Comparison of ENCODE assay signal across 1 cellular context in genomic region chr14:31228533-31228932, GRCh38.
TF ChIP-seq lines count a peak whose summit lies in the region.

No MANE protein-coding gene starts in this region.

TF ChIP-seq in HepG2, 621 proteins besides CTCF, POLR2A, EP300 and RAD21 (continued from another document):
- 0 out of 2 replicates have a peak, but pooled peaks have one; percentile 19 for TF ChIP-seq HNF1A (IDR thresholded peaks at IDR 0.05; ENCODE audit: low read depth)
- no peak for TF ChIP-seq HNF1A (CRISPR knock-in tag; IDR thresholded peaks at IDR 0.05; ENCODE audit: borderline replicate concordance)
- no peak for TF ChIP-seq ZNF577 (CRISPR knock-in tag; IDR thresholded peaks at IDR 0.05; ENCODE audit: borderline replicate concordance, low read depth)
- no peak for TF ChIP-seq MAX (IDR thresholded peaks at IDR 0.05)
- TF ChIP-seq HOXA5 (CRISPR knock-in tag; IDR thresholded peaks at IDR 0.05): 0 out of 2 replicates have a peak, but pooled peaks have one; percentile 27
- no peak for TF ChIP-seq ZNF558 (CRISPR knock-in tag; IDR thresholded peaks at IDR 0.05; ENCODE audit: borderline replicate concordance)
- TF ChIP-seq ZNF749 (CRISPR knock-in tag; IDR thresholded peaks at IDR 0.05; ENCODE audit: borderline replicate concordance): no peak
